1 cellular context compared by ENCODE assay signal in genomic region chr2:112680666-112681101, GRCh38.
TF ChIP-seq lines count a peak whose summit lies in the region.

No MANE protein-coding gene starts in this region.

TF ChIP-seq in GM23338, 12 proteins besides CTCF, POLR2A, EP300 and RAD21:
- no peak for TF ChIP-seq ZNF462 (CRISPR knock-in tag; IDR thresholded peaks at IDR 0.05)
- no peak for TF ChIP-seq ZNF331 (CRISPR knock-in tag; IDR thresholded peaks at IDR 0.05; ENCODE audit: low read depth)
TF ChIP-seq in GM23338: peak in this region for 0.
